Comparison of ENCODE assay signal across 1 cellular context in the genomic region with DNA sequence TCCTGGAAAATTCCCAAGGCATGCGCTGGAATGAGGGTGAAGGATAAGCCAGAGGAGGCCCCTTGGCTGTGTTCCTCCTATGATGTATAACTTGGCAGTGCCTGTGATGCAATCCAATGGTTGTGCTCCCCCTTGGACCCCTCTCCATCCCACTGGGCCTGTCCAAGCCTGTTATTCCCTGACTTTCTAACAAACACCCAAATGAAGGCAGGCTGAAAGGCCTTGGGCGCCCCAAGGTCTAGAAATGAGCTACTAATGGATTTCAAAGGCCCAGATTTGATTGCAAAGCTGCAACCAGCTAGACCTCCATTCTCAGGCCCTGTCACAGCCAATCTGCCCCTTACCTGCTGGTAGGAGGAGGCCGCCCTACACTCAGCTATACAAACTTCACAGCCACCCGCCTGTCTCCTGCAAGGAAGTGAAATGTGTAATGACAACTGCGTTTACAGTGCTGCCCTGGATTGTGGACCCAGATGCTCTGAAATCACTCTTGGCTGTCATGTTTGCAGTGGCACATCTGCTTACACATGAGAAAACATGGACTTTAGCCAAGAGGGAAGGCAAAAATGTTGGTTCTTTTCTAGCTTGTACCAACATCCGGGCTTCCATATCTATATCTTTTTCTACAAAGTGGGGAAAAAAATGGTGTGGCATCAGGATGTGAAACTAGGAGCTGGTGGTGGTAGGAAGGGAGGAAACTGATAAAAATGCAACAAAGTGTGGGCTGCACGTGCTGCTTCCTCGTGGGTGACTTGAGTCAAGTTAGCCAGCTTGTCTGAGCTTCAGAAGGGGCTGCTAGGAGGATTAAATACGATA.
TF ChIP-seq lines count a peak whose summit lies in the region.

No MANE protein-coding gene starts in this region.

TF ChIP-seq in HepG2, 621 proteins besides CTCF, POLR2A, EP300 and RAD21 (continued from another document and continues in another):
- TF ChIP-seq, protein P1, sequence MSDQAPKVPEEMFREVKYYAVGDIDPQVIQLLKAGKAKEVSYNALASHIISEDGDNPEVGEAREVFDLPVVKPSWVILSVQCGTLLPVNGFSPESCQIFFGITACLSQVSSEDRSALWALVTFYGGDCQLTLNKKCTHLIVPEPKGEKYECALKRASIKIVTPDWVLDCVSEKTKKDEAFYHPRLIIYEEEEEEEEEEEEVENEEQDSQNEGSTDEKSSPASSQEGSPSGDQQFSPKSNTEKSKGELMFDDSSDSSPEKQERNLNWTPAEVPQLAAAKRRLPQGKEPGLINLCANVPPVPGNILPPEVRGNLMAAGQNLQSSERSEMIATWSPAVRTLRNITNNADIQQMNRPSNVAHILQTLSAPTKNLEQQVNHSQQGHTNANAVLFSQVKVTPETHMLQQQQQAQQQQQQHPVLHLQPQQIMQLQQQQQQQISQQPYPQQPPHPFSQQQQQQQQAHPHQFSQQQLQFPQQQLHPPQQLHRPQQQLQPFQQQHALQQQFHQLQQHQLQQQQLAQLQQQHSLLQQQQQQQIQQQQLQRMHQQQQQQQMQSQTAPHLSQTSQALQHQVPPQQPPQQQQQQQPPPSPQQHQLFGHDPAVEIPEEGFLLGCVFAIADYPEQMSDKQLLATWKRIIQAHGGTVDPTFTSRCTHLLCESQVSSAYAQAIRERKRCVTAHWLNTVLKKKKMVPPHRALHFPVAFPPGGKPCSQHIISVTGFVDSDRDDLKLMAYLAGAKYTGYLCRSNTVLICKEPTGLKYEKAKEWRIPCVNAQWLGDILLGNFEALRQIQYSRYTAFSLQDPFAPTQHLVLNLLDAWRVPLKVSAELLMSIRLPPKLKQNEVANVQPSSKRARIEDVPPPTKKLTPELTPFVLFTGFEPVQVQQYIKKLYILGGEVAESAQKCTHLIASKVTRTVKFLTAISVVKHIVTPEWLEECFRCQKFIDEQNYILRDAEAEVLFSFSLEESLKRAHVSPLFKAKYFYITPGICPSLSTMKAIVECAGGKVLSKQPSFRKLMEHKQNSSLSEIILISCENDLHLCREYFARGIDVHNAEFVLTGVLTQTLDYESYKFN (CRISPR knock-in tag; conservative IDR thresholded peaks at IDR 0.05), result peak; percentile 97
- TF ChIP-seq, protein P2, sequence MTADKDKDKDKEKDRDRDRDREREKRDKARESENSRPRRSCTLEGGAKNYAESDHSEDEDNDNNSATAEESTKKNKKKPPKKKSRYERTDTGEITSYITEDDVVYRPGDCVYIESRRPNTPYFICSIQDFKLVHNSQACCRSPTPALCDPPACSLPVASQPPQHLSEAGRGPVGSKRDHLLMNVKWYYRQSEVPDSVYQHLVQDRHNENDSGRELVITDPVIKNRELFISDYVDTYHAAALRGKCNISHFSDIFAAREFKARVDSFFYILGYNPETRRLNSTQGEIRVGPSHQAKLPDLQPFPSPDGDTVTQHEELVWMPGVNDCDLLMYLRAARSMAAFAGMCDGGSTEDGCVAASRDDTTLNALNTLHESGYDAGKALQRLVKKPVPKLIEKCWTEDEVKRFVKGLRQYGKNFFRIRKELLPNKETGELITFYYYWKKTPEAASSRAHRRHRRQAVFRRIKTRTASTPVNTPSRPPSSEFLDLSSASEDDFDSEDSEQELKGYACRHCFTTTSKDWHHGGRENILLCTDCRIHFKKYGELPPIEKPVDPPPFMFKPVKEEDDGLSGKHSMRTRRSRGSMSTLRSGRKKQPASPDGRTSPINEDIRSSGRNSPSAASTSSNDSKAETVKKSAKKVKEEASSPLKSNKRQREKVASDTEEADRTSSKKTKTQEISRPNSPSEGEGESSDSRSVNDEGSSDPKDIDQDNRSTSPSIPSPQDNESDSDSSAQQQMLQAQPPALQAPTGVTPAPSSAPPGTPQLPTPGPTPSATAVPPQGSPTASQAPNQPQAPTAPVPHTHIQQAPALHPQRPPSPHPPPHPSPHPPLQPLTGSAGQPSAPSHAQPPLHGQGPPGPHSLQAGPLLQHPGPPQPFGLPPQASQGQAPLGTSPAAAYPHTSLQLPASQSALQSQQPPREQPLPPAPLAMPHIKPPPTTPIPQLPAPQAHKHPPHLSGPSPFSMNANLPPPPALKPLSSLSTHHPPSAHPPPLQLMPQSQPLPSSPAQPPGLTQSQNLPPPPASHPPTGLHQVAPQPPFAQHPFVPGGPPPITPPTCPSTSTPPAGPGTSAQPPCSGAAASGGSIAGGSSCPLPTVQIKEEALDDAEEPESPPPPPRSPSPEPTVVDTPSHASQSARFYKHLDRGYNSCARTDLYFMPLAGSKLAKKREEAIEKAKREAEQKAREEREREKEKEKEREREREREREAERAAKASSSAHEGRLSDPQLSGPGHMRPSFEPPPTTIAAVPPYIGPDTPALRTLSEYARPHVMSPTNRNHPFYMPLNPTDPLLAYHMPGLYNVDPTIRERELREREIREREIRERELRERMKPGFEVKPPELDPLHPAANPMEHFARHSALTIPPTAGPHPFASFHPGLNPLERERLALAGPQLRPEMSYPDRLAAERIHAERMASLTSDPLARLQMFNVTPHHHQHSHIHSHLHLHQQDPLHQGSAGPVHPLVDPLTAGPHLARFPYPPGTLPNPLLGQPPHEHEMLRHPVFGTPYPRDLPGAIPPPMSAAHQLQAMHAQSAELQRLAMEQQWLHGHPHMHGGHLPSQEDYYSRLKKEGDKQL (CRISPR knock-in tag; IDR thresholded peaks at IDR 0.05; ENCODE audit: low read depth), result peak; percentile 54; the same call in 1 of the 2 replicates
- TF ChIP-seq SRF (IDR thresholded peaks at IDR 0.05; ENCODE audit: low read depth, low read length) (no peak), ZSCAN31 (CRISPR knock-in tag; IDR thresholded peaks at IDR 0.05; ENCODE audit: low read depth) (0 out of 2 replicates have a peak, but pooled peaks have one; percentile 69), ZSCAN29 (CRISPR knock-in tag; conservative IDR thresholded peaks at IDR 0.05) (peak; percentile 57; the same call in 1 of the 2 replicates), ZC3H13 (CRISPR knock-in tag; IDR thresholded peaks at IDR 0.05) (0 out of 2 replicates have a peak, but pooled peaks have one; percentile 56), EEA1 (CRISPR knock-in tag; IDR thresholded peaks at IDR 0.05; ENCODE audit: borderline replicate concordance) (peak; percentile 64; the same call in 1 of the 2 replicates), RARA (CRISPR knock-in tag; IDR thresholded peaks at IDR 0.05) (peak; percentile 84), ZNF749 (CRISPR knock-in tag; IDR thresholded peaks at IDR 0.05; ENCODE audit: borderline replicate concordance) (no peak), ZNF598 (CRISPR knock-in tag; IDR thresholded peaks at IDR 0.05; ENCODE audit: borderline replicate concordance) (no peak), RAD51 (IDR thresholded peaks at IDR 0.05; ENCODE audit: borderline replicate concordance) (no peak), BCL6 (CRISPR knock-in tag; IDR thresholded peaks at IDR 0.05) (peak; percentile 74), HNRNPH1 (optimal IDR thresholded peaks at IDR 0.05; ENCODE audit: low read depth, low read length) (no peak), NFE2L1 (CRISPR knock-in tag; IDR thresholded peaks at IDR 0.05; ENCODE audit: borderline replicate concordance) (no peak), MIER2 (CRISPR knock-in tag; IDR thresholded peaks at IDR 0.05) (peak; percentile 59; the same call in 1 of the 2 replicates), NCOA1 (CRISPR knock-in tag; IDR thresholded peaks at IDR 0.05) (no peak), CCDC6 (CRISPR knock-in tag; IDR thresholded peaks at IDR 0.05) (peak; percentile 66; the same call in 1 of the 2 replicates), ETV6 (CRISPR knock-in tag; conservative IDR thresholded peaks at IDR 0.05) (no peak), GATAD2A (CRISPR knock-in tag; IDR thresholded peaks at IDR 0.05) (peak; percentile 96), PHF20 (CRISPR knock-in tag; IDR thresholded peaks at IDR 0.05) (no peak), ZNF546 (CRISPR knock-in tag; conservative IDR thresholded peaks at IDR 0.05) (peak; percentile 26; the same call in 1 of the 2 replicates)
- TF ChIP-seq, protein P3, sequence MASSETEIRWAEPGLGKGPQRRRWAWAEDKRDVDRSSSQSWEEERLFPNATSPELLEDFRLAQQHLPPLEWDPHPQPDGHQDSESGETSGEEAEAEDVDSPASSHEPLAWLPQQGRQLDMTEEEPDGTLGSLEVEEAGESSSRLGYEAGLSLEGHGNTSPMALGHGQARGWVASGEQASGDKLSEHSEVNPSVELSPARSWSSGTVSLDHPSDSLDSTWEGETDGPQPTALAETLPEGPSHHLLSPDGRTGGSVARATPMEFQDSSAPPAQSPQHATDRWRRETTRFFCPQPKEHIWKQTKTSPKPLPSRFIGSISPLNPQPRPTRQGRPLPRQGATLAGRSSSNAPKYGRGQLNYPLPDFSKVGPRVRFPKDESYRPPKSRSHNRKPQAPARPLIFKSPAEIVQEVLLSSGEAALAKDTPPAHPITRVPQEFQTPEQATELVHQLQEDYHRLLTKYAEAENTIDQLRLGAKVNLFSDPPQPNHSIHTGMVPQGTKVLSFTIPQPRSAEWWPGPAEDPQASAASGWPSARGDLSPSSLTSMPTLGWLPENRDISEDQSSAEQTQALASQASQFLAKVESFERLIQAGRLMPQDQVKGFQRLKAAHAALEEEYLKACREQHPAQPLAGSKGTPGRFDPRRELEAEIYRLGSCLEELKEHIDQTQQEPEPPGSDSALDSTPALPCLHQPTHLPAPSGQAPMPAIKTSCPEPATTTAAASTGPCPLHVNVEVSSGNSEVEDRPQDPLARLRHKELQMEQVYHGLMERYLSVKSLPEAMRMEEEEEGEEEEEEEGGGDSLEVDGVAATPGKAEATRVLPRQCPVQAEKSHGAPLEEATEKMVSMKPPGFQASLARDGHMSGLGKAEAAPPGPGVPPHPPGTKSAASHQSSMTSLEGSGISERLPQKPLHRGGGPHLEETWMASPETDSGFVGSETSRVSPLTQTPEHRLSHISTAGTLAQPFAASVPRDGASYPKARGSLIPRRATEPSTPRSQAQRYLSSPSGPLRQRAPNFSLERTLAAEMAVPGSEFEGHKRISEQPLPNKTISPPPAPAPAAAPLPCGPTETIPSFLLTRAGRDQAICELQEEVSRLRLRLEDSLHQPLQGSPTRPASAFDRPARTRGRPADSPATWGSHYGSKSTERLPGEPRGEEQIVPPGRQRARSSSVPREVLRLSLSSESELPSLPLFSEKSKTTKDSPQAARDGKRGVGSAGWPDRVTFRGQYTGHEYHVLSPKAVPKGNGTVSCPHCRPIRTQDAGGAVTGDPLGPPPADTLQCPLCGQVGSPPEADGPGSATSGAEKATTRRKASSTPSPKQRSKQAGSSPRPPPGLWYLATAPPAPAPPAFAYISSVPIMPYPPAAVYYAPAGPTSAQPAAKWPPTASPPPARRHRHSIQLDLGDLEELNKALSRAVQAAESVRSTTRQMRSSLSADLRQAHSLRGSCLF (CRISPR knock-in tag; IDR thresholded peaks at IDR 0.05; ENCODE audit: borderline replicate concordance), result no peak
- TF ChIP-seq, protein P4, sequence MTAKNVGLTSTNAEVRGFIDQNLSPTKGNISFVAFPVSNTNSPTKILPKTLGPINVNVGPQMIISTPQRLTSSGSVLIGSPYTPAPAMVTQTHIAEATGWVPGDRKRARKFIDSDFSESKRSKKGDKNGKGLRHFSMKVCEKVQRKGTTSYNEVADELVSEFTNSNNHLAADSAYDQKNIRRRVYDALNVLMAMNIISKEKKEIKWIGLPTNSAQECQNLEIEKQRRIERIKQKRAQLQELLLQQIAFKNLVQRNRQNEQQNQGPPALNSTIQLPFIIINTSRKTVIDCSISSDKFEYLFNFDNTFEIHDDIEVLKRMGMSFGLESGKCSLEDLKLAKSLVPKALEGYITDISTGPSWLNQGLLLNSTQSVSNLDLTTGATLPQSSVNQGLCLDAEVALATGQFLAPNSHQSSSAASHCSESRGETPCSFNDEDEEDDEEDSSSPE (CRISPR knock-in tag; IDR thresholded peaks at IDR 0.05), result peak; percentile 71
- TF ChIP-seq, protein P5, sequence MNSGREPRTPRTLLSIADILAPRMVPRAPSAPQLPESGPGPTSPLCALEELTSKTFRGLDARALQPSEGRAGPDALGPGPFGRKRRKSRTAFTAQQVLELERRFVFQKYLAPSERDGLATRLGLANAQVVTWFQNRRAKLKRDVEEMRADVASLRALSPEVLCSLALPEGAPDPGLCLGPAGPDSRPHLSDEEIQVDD (CRISPR knock-in tag; IDR thresholded peaks at IDR 0.05; ENCODE audit: borderline replicate concordance), result no peak
- TF ChIP-seq, protein P6, sequence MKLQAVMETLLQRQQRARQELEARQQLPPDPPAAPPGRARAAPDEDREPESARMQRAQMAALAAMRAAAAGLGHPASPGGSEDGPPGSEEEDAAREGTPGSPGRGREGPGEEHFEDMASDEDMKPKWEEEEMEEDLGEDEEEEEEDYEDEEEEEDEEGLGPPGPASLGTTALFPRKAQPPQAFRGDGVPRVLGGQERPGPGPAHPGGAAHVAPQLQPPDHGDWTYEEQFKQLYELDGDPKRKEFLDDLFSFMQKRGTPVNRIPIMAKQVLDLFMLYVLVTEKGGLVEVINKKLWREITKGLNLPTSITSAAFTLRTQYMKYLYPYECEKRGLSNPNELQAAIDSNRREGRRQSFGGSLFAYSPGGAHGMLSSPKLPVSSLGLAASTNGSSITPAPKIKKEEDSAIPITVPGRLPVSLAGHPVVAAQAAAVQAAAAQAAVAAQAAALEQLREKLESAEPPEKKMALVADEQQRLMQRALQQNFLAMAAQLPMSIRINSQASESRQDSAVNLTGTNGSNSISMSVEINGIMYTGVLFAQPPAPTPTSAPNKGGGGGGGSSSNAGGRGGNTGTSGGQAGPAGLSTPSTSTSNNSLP (IDR thresholded peaks at IDR 0.05; ENCODE audit: low read depth, low read length), result peak; percentile 64; the same call in 1 of the 2 replicates
- TF ChIP-seq, protein P7, sequence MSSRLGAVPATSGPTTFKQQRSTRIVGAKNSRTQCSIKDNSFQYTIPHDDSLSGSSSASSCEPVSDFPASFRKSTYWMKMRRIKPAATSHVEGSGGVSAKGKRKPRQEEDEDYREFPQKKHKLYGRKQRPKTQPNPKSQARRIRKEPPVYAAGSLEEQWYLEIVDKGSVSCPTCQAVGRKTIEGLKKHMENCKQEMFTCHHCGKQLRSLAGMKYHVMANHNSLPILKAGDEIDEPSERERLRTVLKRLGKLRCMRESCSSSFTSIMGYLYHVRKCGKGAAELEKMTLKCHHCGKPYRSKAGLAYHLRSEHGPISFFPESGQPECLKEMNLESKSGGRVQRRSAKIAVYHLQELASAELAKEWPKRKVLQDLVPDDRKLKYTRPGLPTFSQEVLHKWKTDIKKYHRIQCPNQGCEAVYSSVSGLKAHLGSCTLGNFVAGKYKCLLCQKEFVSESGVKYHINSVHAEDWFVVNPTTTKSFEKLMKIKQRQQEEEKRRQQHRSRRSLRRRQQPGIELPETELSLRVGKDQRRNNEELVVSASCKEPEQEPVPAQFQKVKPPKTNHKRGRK (CRISPR knock-in tag; IDR thresholded peaks at IDR 0.05), result no peak
- TF ChIP-seq, protein P8, sequence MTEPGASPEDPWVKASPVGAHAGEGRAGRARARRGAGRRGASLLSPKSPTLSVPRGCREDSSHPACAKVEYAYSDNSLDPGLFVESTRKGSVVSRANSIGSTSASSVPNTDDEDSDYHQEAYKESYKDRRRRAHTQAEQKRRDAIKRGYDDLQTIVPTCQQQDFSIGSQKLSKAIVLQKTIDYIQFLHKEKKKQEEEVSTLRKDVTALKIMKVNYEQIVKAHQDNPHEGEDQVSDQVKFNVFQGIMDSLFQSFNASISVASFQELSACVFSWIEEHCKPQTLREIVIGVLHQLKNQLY (CRISPR knock-in tag; IDR thresholded peaks at IDR 0.05), result peak; percentile 95
- TF ChIP-seq, protein P9, sequence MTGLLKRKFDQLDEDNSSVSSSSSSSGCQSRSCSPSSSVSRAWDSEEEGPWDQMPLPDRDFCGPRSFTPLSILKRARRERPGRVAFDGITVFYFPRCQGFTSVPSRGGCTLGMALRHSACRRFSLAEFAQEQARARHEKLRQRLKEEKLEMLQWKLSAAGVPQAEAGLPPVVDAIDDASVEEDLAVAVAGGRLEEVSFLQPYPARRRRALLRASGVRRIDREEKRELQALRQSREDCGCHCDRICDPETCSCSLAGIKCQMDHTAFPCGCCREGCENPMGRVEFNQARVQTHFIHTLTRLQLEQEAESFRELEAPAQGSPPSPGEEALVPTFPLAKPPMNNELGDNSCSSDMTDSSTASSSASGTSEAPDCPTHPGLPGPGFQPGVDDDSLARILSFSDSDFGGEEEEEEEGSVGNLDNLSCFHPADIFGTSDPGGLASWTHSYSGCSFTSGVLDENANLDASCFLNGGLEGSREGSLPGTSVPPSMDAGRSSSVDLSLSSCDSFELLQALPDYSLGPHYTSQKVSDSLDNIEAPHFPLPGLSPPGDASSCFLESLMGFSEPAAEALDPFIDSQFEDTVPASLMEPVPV (CRISPR knock-in tag; IDR thresholded peaks at IDR 0.05), result no peak
